Comparison of ENCODE assay signal across 8 cellular contexts in the genomic region with DNA sequence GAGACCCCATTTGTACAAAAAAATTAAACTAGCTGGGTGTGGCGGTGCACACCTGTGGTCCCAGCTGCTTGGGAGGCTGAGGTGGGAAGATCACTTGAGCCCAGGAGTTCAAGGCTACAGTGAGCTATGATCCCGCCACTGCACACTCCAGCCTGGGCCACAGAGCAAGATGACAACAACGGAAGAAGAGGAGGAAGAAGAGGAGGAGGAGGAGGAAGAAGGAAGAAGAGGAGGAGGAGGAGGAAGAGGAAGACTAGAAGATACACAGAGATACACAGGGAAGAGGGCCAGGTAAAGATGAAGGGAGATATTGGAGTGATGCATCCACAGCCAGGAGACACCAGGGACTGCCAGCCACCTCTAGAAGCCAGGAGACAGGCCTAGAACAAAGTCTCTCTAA.
"Had no signal": no experiment of that assay in that cellular context is flagged by ENCODE, and none has a peak within 500 bp of the region (broad histone marks: within the 10 kb centered on the region; RNA-seq: fewer than 3 reads in every experiment).

No MANE protein-coding gene starts in this region.

- H2AFZ ChIP-seq: GM23338 had no signal

- FAIRE-seq: HepG2 had no signal

- H3K4me3 ChIP-seq: GM23338, HAP-1 had no signal

- H3K4me2 ChIP-seq: GM23338 had no signal

- H3K9me3 ChIP-seq: HAP-1 had no signal

- H3K4me1 ChIP-seq: HAP-1 had no signal

- H3K36me3 ChIP-seq: HAP-1 had no signal

- H3K27ac Mint-ChIP-seq: GM23338, IgD-negative memory B cell had no signal

- DNase-seq: H7, KBM-7 had no signal

- ATAC-seq: GM23338, HCT116, HepG2 had no signal

- H3K4me3 Mint-ChIP-seq: GM23338, IgD-negative memory B cell had no signal

- H3K27ac ChIP-seq: HL-60 had no signal

- H3K4me1 Mint-ChIP-seq: GM23338, IgD-negative memory B cell had no signal
